ENCODE assay signal across 8 cellular contexts in the genomic region with DNA sequence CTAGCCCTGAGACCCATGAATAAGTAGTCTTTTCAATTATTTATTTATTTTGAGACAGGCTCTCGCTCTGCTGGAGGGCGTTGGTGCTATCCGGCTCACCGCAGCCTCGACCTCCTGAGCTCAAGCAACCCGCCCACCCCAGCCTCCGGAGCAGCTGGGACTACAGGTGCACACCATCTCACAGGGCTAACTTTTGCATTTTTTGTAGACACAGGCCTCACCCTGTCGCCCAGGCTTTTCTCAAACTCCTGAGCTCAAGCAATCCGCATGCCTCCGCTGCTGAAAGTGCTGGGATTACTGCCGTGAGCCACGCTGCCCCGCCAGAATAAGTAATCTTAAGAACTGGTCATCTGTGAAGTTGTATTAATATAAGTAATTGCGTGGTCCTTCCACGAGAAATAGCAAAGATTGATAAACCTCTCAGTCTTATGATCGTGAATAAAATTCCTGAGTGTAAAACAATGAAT. TPM values are rescaled to one million over a fixed set of nuclear protein-coding genes. Genes with fewer than 3 reads are reported as not detected.
DNase-seq lines count a peak whose midpoint lies in the region; FAIRE-seq and TF ChIP-seq lines count a peak whose summit lies in the region.

No MANE protein-coding gene starts in this region.

- TF ChIP-seq POLR2A in GM12891 (IDR thresholded peaks at IDR 0.05; ENCODE audit: low read depth, low read length) = no peak

- 36% methylated on average over 16 of the region's 16 CpGs for WGBS in thymus

- no peaks in the 10 kb centered on the region for H3K27me3 ChIP-seq in thymus (ENCODE audit: control insufficient read depth, insufficient read depth)

- no peaks in the 10 kb centered on the region for H3K9me3 ChIP-seq in thymus (ENCODE audit: control insufficient read depth)

- peak overlapping the region; percentile 58 for H3K4me3 ChIP-seq in thymus (ENCODE audit: low read length)

- peak overlapping the region; percentile 96 to 100 (median 99) for H3K27ac Mint-ChIP-seq in immature natural killer cell

- DNase-seq in NCI-H82 (lab: John Stamatoyannopoulos, UW) (peak; percentile 5), NCI-H82 treated with DMSO at 0.1 percent for 48 hours (lab: John Stamatoyannopoulos, UW; ENCODE audit: unreplicated experiment) (no peak), activated T-helper 1 cell treated with Interleukin-2 at 50 U/mL for 16 hours (ENCODE audit: low read depth) (peak; percentile 25), immature natural killer cell (peak in 2 of 3 donors; percentile 31 to 46), G401 (ENCODE audit: low spot score) (no peak), GM12891 (ENCODE audit: insufficient read length, low spot score) (no peak), T-helper 9 cell (no peak)

- peaks cover 78 to 89% of the 10 kb centered on the region in 2 donors for H3K4me1 Mint-ChIP-seq in immature natural killer cell

- H3K27me3 Mint-ChIP-seq in immature natural killer cell (ENCODE audit: low read depth in 3 of 3) = peaks cover 45 to 63% (median 54%) of the 10 kb centered on the region in 3 donors

- FAIRE-seq in GM12891 (lab: Jason Lieb, UNC) = no peak

- peak overlapping the region; percentile 93 to 99 (median 98) for H3K4me3 Mint-ChIP-seq in immature natural killer cell

- in situ Hi-C loops in G401 (cut with HindIII; ENCODE audit: low sequenced_read_pairs) = no loop called here

- H3K36me3 ChIP-seq in thymus (ENCODE audit: control insufficient read depth, insufficient read depth) = no peaks in the 10 kb centered on the region

- peak overlapping the region; percentile 92 for H3K27ac ChIP-seq in thymus (ENCODE audit: low read depth)

- H3K36me3 Mint-ChIP-seq in immature natural killer cell = peaks cover 0 to 3% (median 0%) of the 10 kb centered on the region in 3 donors

- H3K4me1 ChIP-seq in thymus (ENCODE audit: control insufficient read depth, insufficient read depth, low read length) = peaks cover 8% of the 10 kb centered on the region

- H3K9me3 Mint-ChIP-seq in immature natural killer cell = peaks cover 0 to 2% (median 0%) of the 10 kb centered on the region in 6 donors

TF ChIP-seq in GM12891, 5 proteins besides CTCF, POLR2A, EP300 and RAD21:
- TF ChIP-seq PAX5 (IDR thresholded peaks at IDR 0.05; ENCODE audit: insufficient read depth, low read length, severe bottlenecking) = no peak
- TF ChIP-seq TAF1 (IDR thresholded peaks at IDR 0.05; ENCODE audit: low read depth, low read length) = no peak
- no peak for TF ChIP-seq POU2F2 (IDR thresholded peaks at IDR 0.05; ENCODE audit: low read depth, low read length)
- TF ChIP-seq SPI1 (IDR thresholded peaks at IDR 0.05; ENCODE audit: low read depth, low read length) = no peak
- no peak for TF ChIP-seq POLR2AphosphoS5 (IDR thresholded peaks at IDR 0.05; ENCODE audit: low read depth, low read length)

RNA-seq across cellular contexts. Expression of a gene that starts 1.6 kb away (rescaled TPM):
- polyA plus RNA-seq in immature natural killer cell = 10 to 100 TPM; 35.3 to 53.0 (median 44.3) TPM
- polyA plus RNA-seq in thymus = 68.7 TPM
- 0.49 and 1.3 TPM in 2 replicates for total RNA-seq in G401 (2014; rRNA removed; shearing (Covaris generic))
- 2.3 TPM for polyA plus RNA-seq in GM12891 (2012; ENCODE audit: low read depth, missing spikeins)

Comparison
In these comparisons a context has a peak if more than half of its experiments do, and no peak if none do; other contexts are left out.
1. DNase-seq: peak in NCI-H82 (single experiment), activated T-helper 1 cell treated with Interleukin-2 at 50 U/mL for 16 hours (single experiment) and immature natural killer cell (2 of 3); none in NCI-H82 treated with DMSO at 0.1 percent for 48 hours (single experiment), G401 (single experiment), GM12891 (single experiment) and T-helper 9 cell (single experiment).